Comparison of ENCODE assay signal across 1 cellular context in genomic region chr9:122930541-122930932, GRCh38.
TF ChIP-seq lines count a peak whose summit lies in the region.

No MANE protein-coding gene starts in this region.

TF ChIP-seq in A549, 52 proteins besides CTCF, POLR2A, EP300 and RAD21 (continued from another document):
- TF ChIP-seq HMGXB4 (CRISPR knock-in tag; IDR thresholded peaks at IDR 0.05; ENCODE audit: borderline replicate concordance) (no peak), HOXB5 (CRISPR knock-in tag; IDR thresholded peaks at IDR 0.05) (no peak), ZFP36 (IDR thresholded peaks at IDR 0.05; ENCODE audit: borderline replicate concordance, partially characterized antibody) (no peak), BHLHE40 (IDR thresholded peaks at IDR 0.05; ENCODE audit: low read depth, low read length) (no peak), SMC3 (IDR thresholded peaks at IDR 0.05) (no peak), HES2 (IDR thresholded peaks at IDR 0.05) (no peak)
